33 cellular contexts compared by ENCODE assay signal in genomic region chr1:223316082-223316481, GRCh38. TPM values are rescaled to one million over a fixed set of nuclear protein-coding genes. Genes with fewer than 3 reads are reported as not detected.
"Had no signal": no experiment of that assay in that cellular context is flagged by ENCODE, and none has a peak within 500 bp of the region (broad histone marks: within the 10 kb centered on the region; RNA-seq: fewer than 3 reads in every experiment).

No MANE protein-coding gene starts in this region.

- ATAC-seq: Panc1, Right ventricle myocardium inferior, SK-N-SH treated with all-trans-retinoic acid at 6 μM for 48 hours had no signal

- H3K27me3 ChIP-seq: SJCRH30 had no signal

- H3K9me3 ChIP-seq: SJCRH30 had no signal

- H3K9ac ChIP-seq: KMS-11 had no signal

- H3K36me3 ChIP-seq: SJCRH30 had no signal

- H3K9me3 Mint-ChIP-seq: T-cell had no signal

- H3K4me3 Mint-ChIP-seq: T-cell had no signal

- H3K27ac ChIP-seq: KMS-11, PC-9, RWPE1, SJCRH30, SK-N-MC had no signal

- H3K4me1 ChIP-seq: SJCRH30 had no signal

- DNase-seq: Kasumi-1, MM.1S, MV-4-11, NCI-H1092, NCI-H1105, NCI-H1417 treated with DMSO at 0.1 percent for 48 hours, NCI-H1436 treated with DMSO at 0.1 percent for 48 hours, NCI-H1694 treated with DMSO at 0.1 percent for 48 hours, NCI-H187 treated with DMSO at 0.1 percent for 48 hours, NCI-H2029, NCI-H2081, NCI-H2171 treated with DMSO at 0.1 percent for 48 hours, NCI-H2227 treated with DMSO at 0.1 percent for 48 hours, NCI-H345, NCI-H446, NCI-H510A treated with DMSO at 0.1 percent for 48 hours, NCI-H524 treated with DMSO at 0.1 percent for 48 hours, NCI-H526 treated with DMSO at 0.1 percent for 48 hours, NCI-H774, PC-9, SHP77, SIG-M5, SJCRH30, T-cell had no signal

- H3K4me3 ChIP-seq: PC-9, SJCRH30, SK-N-MC had no signal

- H2AFZ ChIP-seq: PC-9 had no signal

- H3K4me2 ChIP-seq: KMS-11, PC-9 had no signal

- FAIRE-seq: RCC 7860 had no signal

RNA-seq across cellular contexts. Expression of gene SUSD4, which starts 47.9 kb away (rescaled TPM):
- total RNA-seq: NCI-H460, SK-MEL-5 had no signal
